ENCODE assay signal across 1 cellular context in genomic region chr9:122453677-122454135, GRCh38.
TF ChIP-seq lines count a peak whose summit lies in the region.

No MANE protein-coding gene starts in this region.

TF ChIP-seq in endothelial cell of umbilical vein, 7 proteins besides CTCF, POLR2A, EP300 and RAD21:
- TF ChIP-seq MAX (IDR thresholded peaks at IDR 0.05; ENCODE audit: insufficient read depth, insufficient read length) (no peak), MYC (IDR thresholded peaks at IDR 0.05; ENCODE audit: low read depth, low read length) (no peak), JUN (IDR thresholded peaks at IDR 0.05; ENCODE audit: borderline replicate concordance, insufficient read depth, insufficient read length, low read depth) (no peak), POLR2AphosphoS5 (IDR thresholded peaks at IDR 0.05; ENCODE audit: insufficient read depth, low read depth, low read length) (no peak), EZH2 (IDR thresholded peaks at IDR 0.05; ENCODE audit: borderline replicate concordance, low read depth, low read length, severe bottlenecking) (no peak), FOS (IDR thresholded peaks at IDR 0.05; ENCODE audit: borderline replicate concordance, insufficient read depth, low read length) (no peak), GATA2 (IDR thresholded peaks at IDR 0.05; ENCODE audit: insufficient read depth, insufficient read length, low read depth, low read length) (no peak)
